ENCODE assay signal across 1 cellular context in the genomic region with DNA sequence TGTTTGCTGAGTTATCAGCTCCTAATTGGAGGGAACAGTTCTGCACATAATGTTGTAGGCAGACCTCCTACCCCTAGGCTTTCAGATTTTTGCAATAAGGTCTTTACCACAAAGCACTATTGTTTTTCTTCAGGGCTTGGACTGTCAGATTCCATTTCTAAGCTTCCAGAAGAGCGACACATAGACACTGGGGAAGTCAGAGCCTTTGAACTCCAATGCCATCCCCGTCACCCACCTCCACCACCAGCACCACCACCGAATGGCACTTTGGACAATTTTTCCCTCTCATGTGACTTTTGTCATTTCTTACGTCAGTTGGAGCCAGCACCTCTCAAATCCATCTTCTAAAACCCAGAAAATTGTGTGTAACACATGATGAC.
TF ChIP-seq lines count a peak whose summit lies in the region.

No MANE protein-coding gene starts in this region.

TF ChIP-seq in HepG2, 621 proteins besides CTCF, POLR2A, EP300 and RAD21 (continued from another document):
- TF ChIP-seq, protein P1, sequence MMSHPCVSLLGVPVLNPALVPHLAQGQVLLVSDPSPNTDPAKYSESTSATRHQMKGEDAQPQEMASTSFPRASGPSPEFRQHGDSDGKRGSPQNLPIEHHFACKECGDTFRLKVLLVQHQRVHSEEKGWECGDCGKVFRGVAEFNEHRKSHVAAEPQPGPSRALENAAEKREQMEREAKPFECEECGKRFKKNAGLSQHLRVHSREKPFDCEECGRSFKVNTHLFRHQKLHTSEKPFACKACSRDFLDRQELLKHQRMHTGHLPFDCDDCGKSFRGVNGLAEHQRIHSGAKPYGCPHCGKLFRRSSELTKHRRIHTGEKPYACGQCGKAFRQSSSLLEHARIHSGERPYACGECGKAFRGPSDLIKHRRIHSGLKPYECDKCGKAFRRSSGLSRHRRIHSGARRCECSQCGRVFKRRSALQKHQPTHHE (CRISPR knock-in tag; IDR thresholded peaks at IDR 0.05; ENCODE audit: borderline replicate concordance): no peak
- TF ChIP-seq ZNF205 (CRISPR knock-in tag; IDR thresholded peaks at IDR 0.05) (peak; percentile 54; the same call in 1 of the 2 replicates), CREM (IDR thresholded peaks at IDR 0.05) (peak; percentile 52), CREM (CRISPR knock-in tag; IDR thresholded peaks at IDR 0.05) (no peak), ZNF496 (CRISPR knock-in tag; IDR thresholded peaks at IDR 0.05; ENCODE audit: insufficient replicate concordance) (no peak), ZNF878 (CRISPR knock-in tag; IDR thresholded peaks at IDR 0.05) (no peak; the same call in 1 of the 2 replicates), ZSCAN20 (CRISPR knock-in tag; IDR thresholded peaks at IDR 0.05; ENCODE audit: borderline replicate concordance) (no peak)
- TF ChIP-seq, protein P2, sequence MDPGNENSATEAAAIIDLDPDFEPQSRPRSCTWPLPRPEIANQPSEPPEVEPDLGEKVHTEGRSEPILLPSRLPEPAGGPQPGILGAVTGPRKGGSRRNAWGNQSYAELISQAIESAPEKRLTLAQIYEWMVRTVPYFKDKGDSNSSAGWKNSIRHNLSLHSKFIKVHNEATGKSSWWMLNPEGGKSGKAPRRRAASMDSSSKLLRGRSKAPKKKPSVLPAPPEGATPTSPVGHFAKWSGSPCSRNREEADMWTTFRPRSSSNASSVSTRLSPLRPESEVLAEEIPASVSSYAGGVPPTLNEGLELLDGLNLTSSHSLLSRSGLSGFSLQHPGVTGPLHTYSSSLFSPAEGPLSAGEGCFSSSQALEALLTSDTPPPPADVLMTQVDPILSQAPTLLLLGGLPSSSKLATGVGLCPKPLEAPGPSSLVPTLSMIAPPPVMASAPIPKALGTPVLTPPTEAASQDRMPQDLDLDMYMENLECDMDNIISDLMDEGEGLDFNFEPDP (CRISPR knock-in tag; conservative IDR thresholded peaks at IDR 0.05): no peak
